Comparison of ENCODE assay signal across 14 cellular contexts in the genomic region with DNA sequence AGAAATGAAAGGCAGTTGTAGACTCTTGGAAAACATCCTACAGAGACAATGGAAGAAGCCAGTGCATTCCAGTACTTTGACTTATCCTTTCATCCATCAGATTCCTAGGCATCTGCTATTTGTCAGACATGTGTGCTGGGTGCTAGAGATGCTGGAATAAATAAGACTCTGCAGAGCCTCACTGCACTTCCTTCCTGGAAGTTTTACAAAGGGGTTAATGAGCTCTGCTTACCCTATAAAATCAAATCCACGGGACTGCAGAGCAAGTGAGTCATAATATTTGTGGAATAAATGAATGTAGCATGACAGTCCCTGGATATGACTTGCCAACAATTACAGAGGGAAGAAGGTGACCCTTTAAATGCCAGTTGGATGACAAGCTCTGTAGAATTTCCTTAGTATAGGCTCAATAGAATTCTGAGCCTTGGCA. TPM values are rescaled to one million over a fixed set of nuclear protein-coding genes. Genes with fewer than 3 reads are reported as not detected.
A peak's percentile ranks its signal among the peaks of the same experiment; 100 is the strongest.
DNase-seq lines count a peak whose midpoint lies in the region; ATAC-seq and TF ChIP-seq lines count a peak whose summit lies in the region.
"Had no signal": no experiment of that assay in that cellular context is flagged by ENCODE, and none has a peak within 500 bp of the region (broad histone marks: within the 10 kb centered on the region; RNA-seq: fewer than 3 reads in every experiment).

No MANE protein-coding gene starts in this region.

- H3K36me3 Mint-ChIP-seq in activated T-helper 17 cell treated with anti-CD3 and anti-CD28 coated beads, Interleukin-2, amount 50 U/mL, for 72 hours (ENCODE audit: low read depth), result no peaks in the 10 kb centered on the region
- H3K36me3 Mint-ChIP-seq: type B pancreatic cell had no signal

- in situ Hi-C loops in Caki2 (cut with HindIII; ENCODE audit: low pct_unique_long_range_greater_than_20kb, low sequenced_read_pairs), result no loop called here
- in situ Hi-C loops in GM13976 (cut with MboI; ENCODE audit: low sequenced_read_pairs, unreplicated experiment), result no loop called here

- H3K4me1 Mint-ChIP-seq in activated T-helper 17 cell treated with anti-CD3 and anti-CD28 coated beads, Interleukin-2, amount 50 U/mL, for 72 hours, result no peaks in the 10 kb centered on the region
- H3K4me1 Mint-ChIP-seq: activated naive CD8-positive, alpha-beta T cell treated with anti-CD3 and anti-CD28 coated beads, Interleukin-2, amount 50 U/mL, for 24 hours; endodermal cell had no signal

- no peaks in the 10 kb centered on the region for H3K36me3 ChIP-seq in mucosa of descending colon (ENCODE audit: low read depth)

- intact Hi-C loops in mucosa of descending colon (cut with DNase I, micrococcal nuclease), result no loop called here

- no peaks in the 10 kb centered on the region for H3K9me3 ChIP-seq in mucosa of descending colon

- peaks cover 5% of the 10 kb centered on the region for H3K4me1 ChIP-seq in mucosa of descending colon (ENCODE audit: low read depth)

- TF ChIP-seq CTCF in mucosa of descending colon (IDR thresholded peaks at IDR 0.05), result no peak
- no peak for TF ChIP-seq CTCF in GM13976 (IDR thresholded peaks at IDR 0.05; ENCODE audit: borderline replicate concordance, control extremely low read depth, extremely low read depth, insufficient read depth, missing control alignments)

- ATAC-seq in mucosa of descending colon, result peak; percentile 91
- no peak for ATAC-seq in GM21360 (IDR thresholded peaks at IDR 0.05; ENCODE audit: unreplicated experiment)
- no peak for ATAC-seq in activated T-helper 17 cell treated with anti-CD3 and anti-CD28 coated beads, Interleukin-2, amount 50 U/mL, for 72 hours (replicated peaks)
- ATAC-seq in HG03135 (IDR thresholded peaks at IDR 0.05; ENCODE audit: unreplicated experiment), result no peak
- ATAC-seq: activated naive CD8-positive, alpha-beta T cell treated with anti-CD3 and anti-CD28 coated beads, Interleukin-2, amount 50 U/mL, for 24 hours had no signal

- H3K27me3 Mint-ChIP-seq in activated T-helper 17 cell treated with anti-CD3 and anti-CD28 coated beads, Interleukin-2, amount 50 U/mL, for 72 hours, result peaks cover 19% of the 10 kb centered on the region

- no peak overlapping the region for H3K27ac Mint-ChIP-seq in activated T-helper 17 cell treated with anti-CD3 and anti-CD28 coated beads, Interleukin-2, amount 50 U/mL, for 72 hours
- H3K27ac Mint-ChIP-seq: activated naive CD8-positive, alpha-beta T cell treated with anti-CD3 and anti-CD28 coated beads, Interleukin-2, amount 50 U/mL, for 24 hours; endodermal cell; type B pancreatic cell had no signal

- H3K4me3 ChIP-seq in mucosa of descending colon, result no peak overlapping the region
- H3K4me3 ChIP-seq: skin epidermis had no signal

- DNase-seq in Caki2 (ENCODE audit: low read depth) (peak; percentile 67), dermis blood vessel endothelial cell (peak; percentile 64), mucosa of descending colon (no peak), GM13976 (ENCODE audit: low spot score) (no peak)
- DNase-seq: activated naive CD8-positive, alpha-beta T cell treated with anti-CD3 and anti-CD28 coated beads, Interleukin-2, amount 50 U/mL, for 24 hours; endodermal cell; NCI-H2081; T-helper 2 cell had no signal

- H3K9me3 Mint-ChIP-seq in activated T-helper 17 cell treated with anti-CD3 and anti-CD28 coated beads, Interleukin-2, amount 50 U/mL, for 72 hours, result no peaks in the 10 kb centered on the region
- H3K9me3 Mint-ChIP-seq: activated naive CD8-positive, alpha-beta T cell treated with anti-CD3 and anti-CD28 coated beads, Interleukin-2, amount 50 U/mL, for 24 hours; endodermal cell; type B pancreatic cell had no signal

- no peak overlapping the region for H3K4me3 Mint-ChIP-seq in activated T-helper 17 cell treated with anti-CD3 and anti-CD28 coated beads, Interleukin-2, amount 50 U/mL, for 72 hours
- H3K4me3 Mint-ChIP-seq: activated naive CD8-positive, alpha-beta T cell treated with anti-CD3 and anti-CD28 coated beads, Interleukin-2, amount 50 U/mL, for 24 hours; endodermal cell; type B pancreatic cell had no signal

TF ChIP-seq in PFSK-1, 5 proteins besides CTCF, POLR2A, EP300 and RAD21:
- TF ChIP-seq SIN3A (IDR thresholded peaks at IDR 0.05; ENCODE audit: borderline replicate concordance, insufficient read depth, low read length) (peak; percentile 36; the same call in 1 of the 2 replicates), FOXP2 (optimal IDR thresholded peaks at IDR 0.05; ENCODE audit: borderline replicate concordance, extremely low read depth, extremely low read length, insufficient read depth) (no peak), TAF1 (IDR thresholded peaks at IDR 0.05; ENCODE audit: borderline replicate concordance, insufficient read depth, low read length) (no peak), POLR2AphosphoS5 (IDR thresholded peaks at IDR 0.05; ENCODE audit: low read depth, low read length) (no peak)

RNA-seq across cellular contexts. Expression of gene NPAS2, which starts 52.7 kb away (rescaled TPM):
- total RNA-seq in Caki2 (2014; rRNA removed; shearing (Covaris generic); ENCODE audit: low replicate concordance), result 2.0 and 113 TPM in 2 replicates
- 52.7 TPM for polyA plus RNA-seq in PFSK-1 (2012; ENCODE audit: insufficient read length, low read depth)
- 8.3 and 17.0 TPM in 2 replicates for total RNA-seq in dermis blood vessel endothelial cell
- total RNA-seq in mucosa of descending colon, result 10 to 100 TPM; 42.5 to 53.1 (median 46.5) TPM
- total RNA-seq in activated T-helper 17 cell treated with anti-CD3 and anti-CD28 coated beads, Interleukin-2, amount 50 U/mL, for 72 hours, result 10 to 100 TPM in 1 of 2 donors, 1 to 10 TPM in 1; 3.9 to 11.4 TPM

Comparison
In these comparisons a context has a peak if more than half of its experiments do, and no peak if none do; other contexts are left out.
1. DNase-seq: peak in Caki2 (single experiment) and dermis blood vessel endothelial cell (single experiment); none in mucosa of descending colon (0 of 3) and GM13976 (single experiment).